In genomic region chr20:63787749-63788148, GRCh38 we compare ENCODE assay signal across 20 cellular contexts.
"Had no signal": no experiment of that assay in that cellular context is flagged by ENCODE, and none has a peak within 500 bp of the region (broad histone marks: within the 10 kb centered on the region; RNA-seq: fewer than 3 reads in every experiment).

No MANE protein-coding gene starts in this region.

- H3K4me1 ChIP-seq: body of pancreas, prostate gland had no signal

- H3K27me3 Mint-ChIP-seq: activated naive CD4-positive, alpha-beta T cell treated with anti-CD3 and anti-CD28 coated beads, Interleukin-2, amount 50 U/mL, for 24 hours had no signal

- H3K27ac Mint-ChIP-seq: activated CD8-positive, alpha-beta memory T cell treated with anti-CD3 and anti-CD28 coated beads, Interleukin-2, amount 10 ng/mL, durations not matched to agents 7 days and 5 days; activated naive CD4-positive, alpha-beta T cell treated with anti-CD3 and anti-CD28 coated beads, Interleukin-2, amount 50 U/mL, for 24 hours; T-cell had no signal

- DNase-seq: activated CD4-positive, alpha-beta T cell treated with anti-CD3 and anti-CD28 coated beads, Interleukin-2, amount 50 U/mL, for 48 hours; activated CD4-positive, CD25-positive, alpha-beta regulatory T cell treated with anti-CD3 and anti-CD28 coated beads, Interleukin-2, amount 50 U/mL, for 72 hours; activated CD8-positive, alpha-beta memory T cell treated with anti-CD3 and anti-CD28 coated beads, Interleukin-2, amount 10 ng/mL, durations not matched to agents 7 days and 5 days; activated T-cell treated with anti-CD3 and anti-CD28 coated beads, Interleukin-2, amount 50 U/mL, for 1 hour; adrenal gland; body of pancreas; effector memory CD4-positive, alpha-beta T cell; foreskin melanocyte; islet precursor cell; mammary epithelial cell; naive B cell; SK-N-SH; T-cell; T-helper 9 cell had no signal

- H3K4me3 ChIP-seq: adrenal gland, body of pancreas, hepatocyte, prostate gland, thoracic aorta had no signal

- H3K9me3 ChIP-seq: adrenal gland, body of pancreas, prostate gland, SK-N-SH, thoracic aorta had no signal

- H3K36me3 Mint-ChIP-seq: activated CD8-positive, alpha-beta memory T cell treated with anti-CD3 and anti-CD28 coated beads, Interleukin-2, amount 10 ng/mL, durations not matched to agents 7 days and 5 days; activated naive CD4-positive, alpha-beta T cell treated with anti-CD3 and anti-CD28 coated beads, Interleukin-2, amount 50 U/mL, for 24 hours; naive B cell; T-cell had no signal

- ATAC-seq: activated CD8-positive, alpha-beta memory T cell treated with anti-CD3 and anti-CD28 coated beads, Interleukin-2, amount 10 ng/mL, durations not matched to agents 7 days and 5 days; body of pancreas; sciatic nerve; T-cell had no signal

- H3K27ac ChIP-seq: adrenal gland, body of pancreas, epithelial cell of prostate, hepatocyte, prostate gland, thoracic aorta had no signal

- H3K4me2 ChIP-seq: hepatocyte, SK-N-SH had no signal

- H3K4me3 Mint-ChIP-seq: activated CD8-positive, alpha-beta memory T cell treated with anti-CD3 and anti-CD28 coated beads, Interleukin-2, amount 10 ng/mL, durations not matched to agents 7 days and 5 days; activated naive CD4-positive, alpha-beta T cell treated with anti-CD3 and anti-CD28 coated beads, Interleukin-2, amount 50 U/mL, for 24 hours; naive B cell; T-cell had no signal

- H3K27me3 ChIP-seq: adrenal gland, body of pancreas, hepatocyte had no signal

- H3K9me3 Mint-ChIP-seq: activated naive CD4-positive, alpha-beta T cell treated with anti-CD3 and anti-CD28 coated beads, Interleukin-2, amount 50 U/mL, for 24 hours; naive B cell; T-cell had no signal

- H3K36me3 ChIP-seq: prostate gland, thoracic aorta had no signal

- H3K9ac ChIP-seq: SK-N-SH had no signal
